12 cellular contexts compared by ENCODE assay signal in genomic region chr4:177315767-177316490, GRCh38. TPM values are rescaled to one million over a fixed set of nuclear protein-coding genes. Genes with fewer than 3 reads are reported as not detected.
DNase-seq lines count a peak whose midpoint lies in the region; ATAC-seq, FAIRE-seq and TF ChIP-seq lines count a peak whose summit lies in the region.
"Had no signal": no experiment of that assay in that cellular context is flagged by ENCODE, and none has a peak within 500 bp of the region (broad histone marks: within the 10 kb centered on the region; RNA-seq: fewer than 3 reads in every experiment).

No MANE protein-coding gene starts in this region.

- FAIRE-seq in astrocyte (lab: Jason Lieb, UNC) (peak; percentile 77), kidney (lab: Jason Lieb, UNC) (no peak)

- H3K27me3 Mint-ChIP-seq in activated naive CD4-positive, alpha-beta T cell treated with anti-CD3 and anti-CD28 coated beads, Interleukin-2, amount 10 ng/mL, durations not matched to agents 7 days and 5 days = no peaks in the 10 kb centered on the region
- no peaks in the 10 kb centered on the region for H3K27me3 Mint-ChIP-seq in astrocyte (ENCODE audit: low read depth, unreplicated experiment)
- no peaks in the 10 kb centered on the region for H3K27me3 Mint-ChIP-seq in stimulated activated naive B cell treated with anti-CD40 and anti-IgM and Interleukin-4, amounts not matched to agents 10 μg/mL and 1 μg/mL and 100 μg/mL, for 72 hours

- no peaks in the 10 kb centered on the region for H3K27me3 ChIP-seq in astrocyte (ENCODE audit: insufficient read depth, low read length)
- H3K27me3 ChIP-seq: BLaER1, stomach had no signal

- H3K4me1 ChIP-seq in astrocyte (ENCODE audit: insufficient read depth, low read length) (no peaks in the 10 kb centered on the region), kidney (ENCODE audit: control insufficient read depth in 1 of 2, insufficient read depth in 1 of 2, low read depth in 1 of 2, low read length in 2 of 2) (no peaks in the 10 kb centered on the region)
- H3K4me1 ChIP-seq: stomach had no signal

- no peaks in the 10 kb centered on the region for H4K20me1 ChIP-seq in astrocyte (ENCODE audit: insufficient read depth, low read length)
- H4K20me1 ChIP-seq: BLaER1 had no signal

- H3K4me2 ChIP-seq in astrocyte (ENCODE audit: low read length) = no peak overlapping the region
- H3K4me2 ChIP-seq: BLaER1 had no signal

- H3K27ac ChIP-seq in astrocyte (ENCODE audit: low read depth, low read length) (no peak overlapping the region), kidney (ENCODE audit: low read depth in 2 of 2, low read length in 2 of 2) (no peak overlapping the region)
- H3K27ac ChIP-seq: BLaER1, stomach had no signal

- H3K9me3 Mint-ChIP-seq in activated naive CD4-positive, alpha-beta T cell treated with anti-CD3 and anti-CD28 coated beads, Interleukin-2, amount 10 ng/mL, durations not matched to agents 7 days and 5 days = peaks cover 3% of the 10 kb centered on the region
- no peaks in the 10 kb centered on the region for H3K9me3 Mint-ChIP-seq in astrocyte (ENCODE audit: unreplicated experiment)
- H3K9me3 Mint-ChIP-seq in stimulated activated naive B cell treated with anti-CD40 and anti-IgM and Interleukin-4, amounts not matched to agents 10 μg/mL and 1 μg/mL and 100 μg/mL, for 72 hours = no peaks in the 10 kb centered on the region

- H3K9ac ChIP-seq in astrocyte (ENCODE audit: low read length) = no peak overlapping the region
- H3K9ac ChIP-seq in kidney (ENCODE audit: low read length in 2 of 2) = no peak overlapping the region
- H3K9ac ChIP-seq: BLaER1 had no signal

- intact Hi-C loops in kidney (cut with DNase I) = no loop called here

- H2AFZ ChIP-seq in astrocyte (ENCODE audit: low read depth, low read length) = no peak overlapping the region

- H3K36me3 Mint-ChIP-seq in activated naive CD4-positive, alpha-beta T cell treated with anti-CD3 and anti-CD28 coated beads, Interleukin-2, amount 10 ng/mL, durations not matched to agents 7 days and 5 days = peaks cover 69% of the 10 kb centered on the region
- no peaks in the 10 kb centered on the region for H3K36me3 Mint-ChIP-seq in astrocyte (ENCODE audit: low read depth, unreplicated experiment)
- no peaks in the 10 kb centered on the region for H3K36me3 Mint-ChIP-seq in stimulated activated naive B cell treated with anti-CD40 and anti-IgM and Interleukin-4, amounts not matched to agents 10 μg/mL and 1 μg/mL and 100 μg/mL, for 72 hours

- peaks cover 96% of the 10 kb centered on the region for H3K4me1 Mint-ChIP-seq in activated naive CD4-positive, alpha-beta T cell treated with anti-CD3 and anti-CD28 coated beads, Interleukin-2, amount 10 ng/mL, durations not matched to agents 7 days and 5 days
- H3K4me1 Mint-ChIP-seq in astrocyte (ENCODE audit: low read depth, unreplicated experiment) = no peaks in the 10 kb centered on the region
- peaks cover 5 to 15% of the 10 kb centered on the region in 2 donors for H3K4me1 Mint-ChIP-seq in stimulated activated naive B cell treated with anti-CD40 and anti-IgM and Interleukin-4, amounts not matched to agents 10 μg/mL and 1 μg/mL and 100 μg/mL, for 72 hours

- no peak for DNase-seq in activated naive CD4-positive, alpha-beta T cell treated with anti-CD3 and anti-CD28 coated beads, Interleukin-2, amount 10 ng/mL, durations not matched to agents 7 days and 5 days
- no peak for DNase-seq in activated naive CD4-positive, alpha-beta T cell (lab: John Stamatoyannopoulos, UW)
- DNase-seq in astrocyte (ENCODE audit: low read depth) (no peak), kidney (no peak), A172 (ENCODE audit: low spot score) (no peak), mesenteric fat pad (ENCODE audit: low spot score) (no peak)
- no peak for DNase-seq in stimulated activated naive B cell treated with anti-CD40 and anti-IgM and Interleukin-4, amounts not matched to agents 10 μg/mL and 1 μg/mL and 100 μg/mL, for 72 hours
- DNase-seq: KG1; stimulated activated CD4-positive, alpha-beta T cell treated with anti-CD3 and anti-CD28 coated beads, Interleukin-12 subunit alpha, Interleukin-12 subunit beta, amount 100 ng/mL, for 4 hours; stomach had no signal

- TF ChIP-seq CTCF in astrocyte (IDR thresholded peaks at IDR 0.05; ENCODE audit: insufficient read depth, low read depth, low read length) (no peak), kidney (IDR thresholded peaks at IDR 0.05; ENCODE audit: borderline replicate concordance, extremely low read depth, insufficient read depth) (no peak)

- ATAC-seq in HG02938 (IDR thresholded peaks at IDR 0.05; ENCODE audit: unreplicated experiment) = peak; percentile 57
- ATAC-seq in stimulated activated naive B cell treated with anti-CD40 and anti-IgM and Interleukin-4, amounts not matched to agents 10 μg/mL and 1 μg/mL and 100 μg/mL, for 72 hours (replicated peaks) = peak; percentile 41 to 43

- peak overlapping the region; percentile 65 for H3K4me3 Mint-ChIP-seq in activated naive CD4-positive, alpha-beta T cell treated with anti-CD3 and anti-CD28 coated beads, Interleukin-2, amount 10 ng/mL, durations not matched to agents 7 days and 5 days
- no peak overlapping the region for H3K4me3 Mint-ChIP-seq in astrocyte (ENCODE audit: unreplicated experiment)
- no peak overlapping the region for H3K4me3 Mint-ChIP-seq in stimulated activated naive B cell treated with anti-CD40 and anti-IgM and Interleukin-4, amounts not matched to agents 10 μg/mL and 1 μg/mL and 100 μg/mL, for 72 hours

- no peaks in the 10 kb centered on the region for H3K9me3 ChIP-seq in astrocyte (ENCODE audit: insufficient read depth, low read depth, low read length)
- no peaks in the 10 kb centered on the region for H3K9me3 ChIP-seq in kidney (ENCODE audit: control insufficient read depth in 1 of 2, low read length in 2 of 2)
- H3K9me3 ChIP-seq: BLaER1, stomach had no signal

- peak overlapping the region; percentile 83 for H3K27ac Mint-ChIP-seq in activated naive CD4-positive, alpha-beta T cell treated with anti-CD3 and anti-CD28 coated beads, Interleukin-2, amount 10 ng/mL, durations not matched to agents 7 days and 5 days
- H3K27ac Mint-ChIP-seq in astrocyte (ENCODE audit: unreplicated experiment) = no peak overlapping the region
- H3K27ac Mint-ChIP-seq in stimulated activated naive B cell treated with anti-CD40 and anti-IgM and Interleukin-4, amounts not matched to agents 10 μg/mL and 1 μg/mL and 100 μg/mL, for 72 hours = no peak overlapping the region

- H3K36me3 ChIP-seq in astrocyte (ENCODE audit: insufficient read depth, low read length) (no peaks in the 10 kb centered on the region), kidney (ENCODE audit: control insufficient read depth in 1 of 2, insufficient read depth in 2 of 2, low read length in 2 of 2) (no peaks in the 10 kb centered on the region)
- H3K36me3 ChIP-seq: stomach had no signal

- peaks cover 33% of the 10 kb centered on the region for H3K79me2 ChIP-seq in astrocyte (ENCODE audit: insufficient read depth, low read length)

- no peak overlapping the region for H3K4me3 ChIP-seq in astrocyte (ENCODE audit: insufficient read depth, low read depth, low read length)
- no peak overlapping the region for H3K4me3 ChIP-seq in kidney (ENCODE audit: low read length in 2 of 2)
- H3K4me3 ChIP-seq: BLaER1, stomach had no signal

- CTCF ChIA-PET in activated naive CD4-positive, alpha-beta T cell treated with anti-CD3 and anti-CD28 coated beads, Interleukin-2, amount 10 ng/mL, durations not matched to agents 7 days and 5 days (lab: Charles Lee) = interaction anchor here (0.6 kb wide), 1 partner anchor 66 kb away, joined by 3 read pairs; no protein-coding TSS in a partner anchor

RNA-seq across cellular contexts. Expression of gene NEIL3, which starts 6.3 kb away (rescaled TPM):
- 0.53 and 0.91 TPM in 2 replicates for total RNA-seq in astrocyte
- total RNA-seq in kidney = 0.35 TPM
- not detected for polyA plus RNA-seq in kidney (ENCODE audit: insufficient read depth, low read depth, low replicate concordance)
- total RNA-seq in A172 (2014; rRNA removed; shearing (Covaris generic)) = 17.5 and 21.8 TPM in 2 replicates
- 0.32 TPM for total RNA-seq in mesenteric fat pad
